In genomic region chr1:24474193-24474592, GRCh38 we compare ENCODE assay signal across 1 cellular context.
TF ChIP-seq lines count a peak whose summit lies in the region.

No MANE protein-coding gene starts in this region.

TF ChIP-seq in endothelial cell of umbilical vein, 7 proteins besides CTCF, POLR2A, EP300 and RAD21 (continued from another document):
- TF ChIP-seq MYC (IDR thresholded peaks at IDR 0.05; ENCODE audit: low read depth, low read length) (no peak), POLR2AphosphoS5 (IDR thresholded peaks at IDR 0.05; ENCODE audit: insufficient read depth, low read depth, low read length) (no peak), MAX (IDR thresholded peaks at IDR 0.05; ENCODE audit: insufficient read depth, insufficient read length) (no peak)
TF ChIP-seq in endothelial cell of umbilical vein: peak in this region for 0.
